29 cellular contexts compared by ENCODE assay signal in the genomic region with DNA sequence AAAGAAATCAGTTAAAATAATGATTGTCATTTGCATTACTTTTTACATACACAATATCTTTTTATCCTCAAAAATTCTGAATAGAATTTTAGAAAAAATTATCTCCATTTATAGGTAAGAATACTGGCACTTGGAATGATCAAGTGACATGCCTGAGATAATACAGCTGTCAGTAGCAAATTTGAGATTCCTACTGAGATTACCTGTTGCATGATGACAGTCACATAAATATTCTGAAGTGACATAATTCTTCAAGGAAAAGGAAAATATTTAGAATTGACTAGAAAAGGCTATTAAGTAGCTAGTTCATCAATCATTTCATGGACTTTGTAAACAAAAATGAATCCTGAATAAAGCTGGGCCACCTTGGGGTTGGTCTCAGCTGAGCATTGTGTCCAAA. TPM values are rescaled to one million over a fixed set of nuclear protein-coding genes. Genes with fewer than 3 reads are reported as not detected.
A peak's percentile ranks its signal among the peaks of the same experiment; 100 is the strongest.
DNase-seq lines count a peak whose midpoint lies in the region; TF ChIP-seq lines count a peak whose summit lies in the region.
"Had no signal": no experiment of that assay in that cellular context is flagged by ENCODE, and none has a peak within 500 bp of the region (broad histone marks: within the 10 kb centered on the region; RNA-seq: fewer than 3 reads in every experiment).

No MANE protein-coding gene starts in this region.

- peak; percentile 91 for TF ChIP-seq EP300 in neural cell (conservative IDR thresholded peaks at IDR 0.05; ENCODE audit: poor library complexity, severe bottlenecking)

- CTCF ChIA-PET in HEK293 (lab: Yijun Ruan, JAX): no interaction called here

- H3K4me3 ChIP-seq in HEK293 (ENCODE audit: low read depth, low read length) (no peak overlapping the region), neural cell (ENCODE audit: low read length) (no peak overlapping the region), uterus (no peak overlapping the region)
- H3K4me3 ChIP-seq: A549; BLaER1; BLaER1 treated with 17β-estradiol and CSF1 and Interleukin-3, amounts not matched to agents 10 nM and 100 nM had no signal

- no peaks in the 10 kb centered on the region for H3K79me2 ChIP-seq in neural cell (replicated peaks; ENCODE audit: insufficient read depth, low read length)

- no peaks in the 10 kb centered on the region for H3K9me2 ChIP-seq in neural cell (ENCODE audit: insufficient read depth, low read length)

- H3F3A ChIP-seq in neural cell (ENCODE audit: insufficient read depth, low read length, poor library complexity, severe bottlenecking): no peaks in the 10 kb centered on the region

- TF ChIP-seq POLR2A in uterus (IDR thresholded peaks at IDR 0.05): no peak

- H3K27me3 ChIP-seq in neural cell (ENCODE audit: insufficient read depth, low read depth, low read length) (no peaks in the 10 kb centered on the region), uterus (no peaks in the 10 kb centered on the region)
- H3K27me3 ChIP-seq: BE2C; BLaER1; BLaER1 treated with 17β-estradiol and CSF1 and Interleukin-3, amounts not matched to agents 10 nM and 100 nM had no signal

- H3K9me3 ChIP-seq in HEK293 (ENCODE audit: control insufficient read depth, insufficient read depth, low read depth, low read length): no peaks in the 10 kb centered on the region; the same call in 1 of the 2 replicates
- H3K9me3 ChIP-seq in neural cell (ENCODE audit: low read length): no peaks in the 10 kb centered on the region
- H3K9me3 ChIP-seq in uterus: no peaks in the 10 kb centered on the region
- H3K9me3 ChIP-seq: A549, BE2C, BLaER1, Caco-2 had no signal

- H3K27ac ChIP-seq in HEK293 (ENCODE audit: extremely low read depth, low read depth, low read length) (no peak overlapping the region), neural cell (ENCODE audit: low read length) (no peak overlapping the region), uterus (no peak overlapping the region)
- H3K27ac ChIP-seq: 22Rv1; A549; BLaER1; BLaER1 treated with 17β-estradiol and CSF1 and Interleukin-3, amounts not matched to agents 10 nM and 100 nM; C4-2B had no signal

- intact Hi-C loops in uterus (cut with DNase I; ENCODE audit: low total_unique reads): no loop called here

- no peaks in the 10 kb centered on the region for H4K20me1 ChIP-seq in neural cell (ENCODE audit: insufficient read depth)
- H4K20me1 ChIP-seq: BLaER1; BLaER1 treated with 17β-estradiol and CSF1 and Interleukin-3, amounts not matched to agents 10 nM and 100 nM had no signal

- H2AFZ ChIP-seq in neural cell (ENCODE audit: low read depth, low read length): no peak overlapping the region

- peaks cover 7% of the 10 kb centered on the region for H3K4me1 ChIP-seq in HEK293 (ENCODE audit: control insufficient read depth, insufficient read depth, low read length)
- no peaks in the 10 kb centered on the region for H3K4me1 ChIP-seq in uterus
- H3K4me1 ChIP-seq: A549, BLaER1 had no signal

- DNase-seq in NCI-H1105 (lab: John Stamatoyannopoulos, UW): no peak
- no peak for DNase-seq in uterus
- DNase-seq: 8988T; ACHN; AML-193; BE2C; C1 segment of cervical spinal cord; Caco-2; Calu3; CD4-positive, alpha-beta memory T cell; CD4-positive, alpha-beta T cell; CD4-positive, CD25-positive, alpha-beta regulatory T cell; CD8-positive, alpha-beta memory T cell; CD8-positive, alpha-beta T cell; COR-L47; DMS 273 treated with DMSO at 0.1 percent for 48 hours; DMS153; DMS53; DMS79; DMS79 treated with DMSO at 0.1 percent for 48 hours; DND-41; EL had no signal

- H3K36me3 ChIP-seq in HEK293 (ENCODE audit: control insufficient read depth in 2 of 2, insufficient read depth in 1 of 2, low read length in 2 of 2) (no peaks in the 10 kb centered on the region), neural cell (ENCODE audit: insufficient read depth, low read length) (no peaks in the 10 kb centered on the region), uterus (no peaks in the 10 kb centered on the region)
- H3K36me3 ChIP-seq: BE2C; BLaER1; BLaER1 treated with 17β-estradiol and CSF1 and Interleukin-3, amounts not matched to agents 10 nM and 100 nM had no signal

- POLR2A ChIA-PET in HEK293 (lab: Yijun Ruan, JAX): interaction anchor here (0.6 to 0.7 kb wide), 2 partner anchors 46 to 681 kb away, joined by 3 to 4 read pairs; partner anchors contain the start of gene HMGCR

- no peak for TF ChIP-seq RAD21 in neural cell (conservative IDR thresholded peaks at IDR 0.05)

- H3K9ac ChIP-seq in neural cell (ENCODE audit: low read length): no peak overlapping the region
- H3K9ac ChIP-seq: BLaER1; BLaER1 treated with 17β-estradiol and CSF1 and Interleukin-3, amounts not matched to agents 10 nM and 100 nM had no signal

- H3K4me2 ChIP-seq in neural cell (ENCODE audit: low read length): no peak overlapping the region
- H3K4me2 ChIP-seq: A549; BLaER1; BLaER1 treated with 17β-estradiol and CSF1 and Interleukin-3, amounts not matched to agents 10 nM and 100 nM had no signal

- no peak for TF ChIP-seq CTCF in HEK293 (tag by site-specific recombination; IDR thresholded peaks at IDR 0.05)
- no peak for TF ChIP-seq CTCF in neural cell (IDR thresholded peaks at IDR 0.05; ENCODE audit: poor library complexity, severe bottlenecking)
- no peak for TF ChIP-seq CTCF in uterus (IDR thresholded peaks at IDR 0.05)

TF ChIP-seq in HEK293, 187 proteins besides CTCF, POLR2A, EP300 and RAD21:
- peak; percentile 23; the same call in 1 of the 2 replicates for TF ChIP-seq SCRT1 (tag by site-specific recombination; IDR thresholded peaks at IDR 0.05; ENCODE audit: borderline replicate concordance)
- TF ChIP-seq SCRT2 (tag by site-specific recombination; IDR thresholded peaks at IDR 0.05): peak; percentile 71
- no peak for TF ChIP-seq ZNF747 (tag by site-specific recombination; IDR thresholded peaks at IDR 0.05)

TF ChIP-seq in neural cell, 6 proteins besides CTCF, POLR2A, EP300 and RAD21:
- TF ChIP-seq POLR2AphosphoS5 (IDR thresholded peaks at IDR 0.05) (peak; percentile 72), SMC3 (conservative IDR thresholded peaks at IDR 0.05; ENCODE audit: poor library complexity) (no peak), MXI1 (conservative IDR thresholded peaks at IDR 0.05; ENCODE audit: poor library complexity, severe bottlenecking) (no peak), TAF1 (IDR thresholded peaks at IDR 0.05; ENCODE audit: low read depth) (no peak)
- TF ChIP-seq, protein P1, sequence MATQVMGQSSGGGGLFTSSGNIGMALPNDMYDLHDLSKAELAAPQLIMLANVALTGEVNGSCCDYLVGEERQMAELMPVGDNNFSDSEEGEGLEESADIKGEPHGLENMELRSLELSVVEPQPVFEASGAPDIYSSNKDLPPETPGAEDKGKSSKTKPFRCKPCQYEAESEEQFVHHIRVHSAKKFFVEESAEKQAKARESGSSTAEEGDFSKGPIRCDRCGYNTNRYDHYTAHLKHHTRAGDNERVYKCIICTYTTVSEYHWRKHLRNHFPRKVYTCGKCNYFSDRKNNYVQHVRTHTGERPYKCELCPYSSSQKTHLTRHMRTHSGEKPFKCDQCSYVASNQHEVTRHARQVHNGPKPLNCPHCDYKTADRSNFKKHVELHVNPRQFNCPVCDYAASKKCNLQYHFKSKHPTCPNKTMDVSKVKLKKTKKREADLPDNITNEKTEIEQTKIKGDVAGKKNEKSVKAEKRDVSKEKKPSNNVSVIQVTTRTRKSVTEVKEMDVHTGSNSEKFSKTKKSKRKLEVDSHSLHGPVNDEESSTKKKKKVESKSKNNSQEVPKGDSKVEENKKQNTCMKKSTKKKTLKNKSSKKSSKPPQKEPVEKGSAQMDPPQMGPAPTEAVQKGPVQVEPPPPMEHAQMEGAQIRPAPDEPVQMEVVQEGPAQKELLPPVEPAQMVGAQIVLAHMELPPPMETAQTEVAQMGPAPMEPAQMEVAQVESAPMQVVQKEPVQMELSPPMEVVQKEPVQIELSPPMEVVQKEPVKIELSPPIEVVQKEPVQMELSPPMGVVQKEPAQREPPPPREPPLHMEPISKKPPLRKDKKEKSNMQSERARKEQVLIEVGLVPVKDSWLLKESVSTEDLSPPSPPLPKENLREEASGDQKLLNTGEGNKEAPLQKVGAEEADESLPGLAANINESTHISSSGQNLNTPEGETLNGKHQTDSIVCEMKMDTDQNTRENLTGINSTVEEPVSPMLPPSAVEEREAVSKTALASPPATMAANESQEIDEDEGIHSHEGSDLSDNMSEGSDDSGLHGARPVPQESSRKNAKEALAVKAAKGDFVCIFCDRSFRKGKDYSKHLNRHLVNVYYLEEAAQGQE (IDR thresholded peaks at IDR 0.05; ENCODE audit: borderline replicate concordance): no peak

RNA-seq across cellular contexts. Expression of gene ENC1, which starts 15.2 kb away (rescaled TPM):
- 449 and 585 TPM in 2 replicates for polyA plus RNA-seq in neural cell
- 1,480 and 1,745 TPM in 2 replicates for polyA minus RNA-seq in neural cell
- total RNA-seq in uterus: 10 to 100 TPM in 1 of 4 donors, 1 to 10 TPM in 2, under 1 TPM in 1; 0.59 to 75.0 (median 2.9) TPM

RNA-seq across cellular contexts. Expression of gene HEXB, which starts 29.3 kb away (rescaled TPM):
- 23.1 and 25.2 TPM in 2 replicates for polyA plus RNA-seq in neural cell
- polyA minus RNA-seq in neural cell: 18.0 and 23.7 TPM in 2 replicates
- total RNA-seq in uterus: 100 to 1,000 TPM; 115 to 195 (median 146) TPM
